Comparison of ENCODE assay signal across 8 cellular contexts in the genomic region with DNA sequence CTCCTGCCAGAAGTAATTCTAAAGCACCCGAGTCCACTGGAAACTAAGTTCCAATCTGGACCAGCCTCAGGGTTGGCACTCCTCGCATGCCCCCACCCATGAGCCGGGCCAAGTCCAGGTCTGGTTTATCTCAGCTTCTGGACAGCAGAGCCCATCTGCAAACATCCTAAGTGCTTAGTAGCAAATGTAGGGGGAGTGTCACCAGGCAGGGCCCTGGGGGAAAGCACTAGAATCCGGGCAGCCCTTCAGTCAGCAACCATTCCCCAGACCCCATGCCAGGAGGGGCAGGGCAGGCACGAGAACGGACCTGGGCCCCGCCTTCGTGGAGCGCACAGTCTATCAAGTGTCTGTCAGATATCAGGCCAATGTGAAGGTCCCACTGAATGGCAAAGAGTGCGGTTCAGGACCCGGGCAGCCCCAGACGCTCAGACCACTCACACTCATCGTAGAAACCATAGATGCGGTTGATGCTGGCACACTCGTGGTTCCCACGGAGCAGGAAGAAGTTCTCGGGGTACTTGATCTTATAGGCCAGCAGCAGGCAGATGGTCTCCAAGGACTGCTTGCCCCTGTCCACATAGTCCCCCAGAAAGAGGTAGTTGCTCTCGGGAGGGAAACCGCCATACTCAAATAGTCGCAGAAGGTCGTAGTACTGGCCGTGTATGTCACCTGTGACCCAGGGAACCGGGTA. TPM values are rescaled to one million over a fixed set of nuclear protein-coding genes. Genes with fewer than 3 reads are reported as not detected.
DNase-seq lines count a peak whose midpoint lies in the region; ATAC-seq, FAIRE-seq and TF ChIP-seq lines count a peak whose summit lies in the region.

No MANE protein-coding gene starts in this region.

- TF ChIP-seq RAD21 in H1 (IDR thresholded peaks at IDR 0.05 in 1 of 2, conservative IDR thresholded peaks at IDR 0.05 in 1 of 2; ENCODE audit: low read depth in 2 of 2, low read length in 2 of 2): no peak

- no peaks in the 10 kb centered on the region for H3K9me3 ChIP-seq in BLaER1
- H3K9me3 ChIP-seq in Panc1 (ENCODE audit: control insufficient read depth, insufficient read depth, low read depth, low read length): no peaks in the 10 kb centered on the region
- H3K9me3 ChIP-seq in H1 (ENCODE audit: insufficient read depth in 2 of 2, low read depth in 1 of 2, low read length in 1 of 2): no peaks in the 10 kb centered on the region

- no peak for FAIRE-seq in H1 (lab: Jason Lieb, UNC)

- H3K9ac ChIP-seq in BLaER1 (peak overlapping the region; percentile 96), H1 (replicated peaks in 1 of 4; ENCODE audit: extremely low read depth in 1 of 4, low read depth in 3 of 4, low read length in 3 of 4) (peak overlapping the region in 2 of 4 experiments; percentile 56 to 79; a peak in 3 of 7 replicates)

- intact Hi-C loops in Panc1 (cut with micrococcal nuclease; ENCODE audit: unreplicated experiment): no loop called here

- peaks cover 52% of the 10 kb centered on the region for H3K36me3 ChIP-seq in BLaER1
- peaks cover 7% of the 10 kb centered on the region for H3K36me3 ChIP-seq in Panc1 (ENCODE audit: control insufficient read depth, insufficient read depth, low read length)
- H3K36me3 ChIP-seq in H1 (ENCODE audit: control insufficient read depth in 2 of 4, insufficient read depth in 4 of 4, low read length in 3 of 4): peaks cover 6 to 21% (median 18%) of the 10 kb centered on the region in 4 experiments; a peak in 6 of 8 replicates

- H3K27me3 Mint-ChIP-seq in nephron (ENCODE audit: low read depth): no peaks in the 10 kb centered on the region

- no peak overlapping the region for H2AK5ac ChIP-seq in H1 (ENCODE audit: low read depth, low read length)

- H3K4ac ChIP-seq in H1 (replicated peaks; ENCODE audit: insufficient read length, low read depth, low read length): no peak overlapping the region

- H2BK12ac ChIP-seq in H1 (ENCODE audit: low read depth, low read length): no peak overlapping the region

- H3K79me2 ChIP-seq in H1 (ENCODE audit: control insufficient read depth in 1 of 2, insufficient read depth in 2 of 2, low read length in 2 of 2): peaks cover 0 to 10% of the 10 kb centered on the region in 2 experiments; a peak in 2 of 4 replicates

- no peak for ATAC-seq in Panc1
- no peak for ATAC-seq in activated CD4-positive, CD25-positive, alpha-beta regulatory T cell treated with anti-CD3 and anti-CD28 coated beads, Interleukin-2, amount 50 U/mL, for 24 hours
- no peak for ATAC-seq in HG02763 (IDR thresholded peaks at IDR 0.05; ENCODE audit: unreplicated experiment)

- no peak overlapping the region; the same call in 1 of the 2 replicates for H4K8ac ChIP-seq in H1 (ENCODE audit: extremely low read depth, insufficient read depth, low read length)

- H3K14ac ChIP-seq in H1 (ENCODE audit: insufficient read length): no peak overlapping the region

- peak overlapping the region; percentile 84 to 94 (median 91) for H3K4me3 Mint-ChIP-seq in nephron

- no peak overlapping the region for H3K23ac ChIP-seq in H1 (ENCODE audit: insufficient read length)

- H3K27ac Mint-ChIP-seq in nephron: peak overlapping the region; percentile 74 to 85 (median 81)

- no peak for TF ChIP-seq EP300 in H1 (IDR thresholded peaks at IDR 0.05; ENCODE audit: borderline replicate concordance in 1 of 2, low read depth in 2 of 2, low read length in 2 of 2)

- H2BK120ac ChIP-seq in H1 (replicated peaks; ENCODE audit: low read depth, low read length): no peak overlapping the region

- H3K18ac ChIP-seq in H1 (ENCODE audit: extremely low read depth, low read length): no peak overlapping the region

- no peak overlapping the region for H3K56ac ChIP-seq in H1 (replicated peaks; ENCODE audit: insufficient read length, low read depth, low read length)

- peaks cover 60% of the 10 kb centered on the region for H4K20me1 ChIP-seq in BLaER1
- H4K20me1 ChIP-seq in H1 (replicated peaks in 1 of 2; ENCODE audit: control insufficient read depth in 1 of 2, insufficient read depth in 2 of 2, low read length in 2 of 2): peaks cover 0 to 13% of the 10 kb centered on the region in 2 experiments

- peak overlapping the region; percentile 99 for H3K27ac ChIP-seq in BLaER1
- peak overlapping the region; percentile 88 for H3K27ac ChIP-seq in Panc1 (ENCODE audit: low read length)
- H3K27ac ChIP-seq in H1 (ENCODE audit: low read depth, low read length): no peak overlapping the region

- peaks cover 18% of the 10 kb centered on the region for H3K4me1 Mint-ChIP-seq in nephron

- BruUV-seq in Panc1 (replicated peaks; lab: Mats Ljungman, UMichigan): no TSS peak

- POLR2A ChIA-PET in Panc1 (lab: Charles Lee): interaction anchor here (0.5 to 1.7 kb wide), 3 partner anchors 11 to 106 kb away, joined by 3 to 9 read pairs (median 4); no protein-coding TSS in a partner anchor
- POLR2A ChIA-PET in H1 (lab: Charles Lee; ENCODE audit: partially characterized antibody): interaction anchor here (0.8 to 4.3 kb wide), 18 partner anchors 8 to 114 kb away, joined by 3 to 31 read pairs (median 4); a partner anchor contains a TSS

- H3K9me3 Mint-ChIP-seq in nephron: no peaks in the 10 kb centered on the region

- no peak overlapping the region for H4K5ac ChIP-seq in H1 (ENCODE audit: insufficient read length, low read depth, low read length)

- H3K27me3 ChIP-seq in BLaER1 (no peaks in the 10 kb centered on the region), Panc1 (ENCODE audit: control insufficient read depth, insufficient read depth, low read length) (no peaks in the 10 kb centered on the region), H1 (replicated peaks in 1 of 4; ENCODE audit: control insufficient read depth in 3 of 4, extremely low read depth in 1 of 4, insufficient read depth in 3 of 4, low read length in 3 of 4) (no peaks in the 10 kb centered on the region)

- H2BK20ac ChIP-seq in H1 (ENCODE audit: low read length): no peak overlapping the region

- CTCF ChIA-PET in Panc1 (lab: Charles Lee) (interaction anchor here (1.1 to 1.4 kb wide), 3 partner anchors 24 to 55 kb away, joined by 3 to 6 read pairs (median 3); no protein-coding TSS in a partner anchor), H1 (lab: Charles Lee; ENCODE audit: partially characterized antibody) (interaction anchor here (0.6 to 4.9 kb wide), 13 partner anchors 9 to 138 kb away, joined by 3 to 25 read pairs (median 10); a partner anchor contains a TSS)

- peaks cover 4% of the 10 kb centered on the region; the same call in 1 of the 2 replicates for H3K23me2 ChIP-seq in H1 (ENCODE audit: low read depth, low read length)

- in situ Hi-C loops in Panc1 (cut with HindIII; ENCODE audit: low pct_unique_long_range_greater_than_20kb, low sequenced_read_pairs): no loop called here

- H3K36me3 Mint-ChIP-seq in nephron (ENCODE audit: low read depth): peaks cover 14% of the 10 kb centered on the region

- no peak overlapping the region for H2AFZ ChIP-seq in H1 (ENCODE audit: low read length)

- H3K4me1 ChIP-seq in BLaER1 (peaks cover 91% of the 10 kb centered on the region), Panc1 (ENCODE audit: control insufficient read depth, insufficient read depth, low read length) (peaks cover 38% of the 10 kb centered on the region), H1 (replicated peaks in 1 of 4; ENCODE audit: control insufficient read depth in 3 of 4, insufficient read depth in 4 of 4, low read length in 3 of 4) (peaks cover 0 to 11% (median 4%) of the 10 kb centered on the region in 4 experiments; a peak in 5 of 7 replicates)

- DNase-seq in Panc1 (ENCODE audit: low read depth, low spot score): no peak
- no peak for DNase-seq in H1 (ENCODE audit: low read depth in 1 of 2, low spot score in 2 of 2)
- no peak for DNase-seq in CD1c-positive myeloid dendritic cell (ENCODE audit: extremely low spot score)
- DNase-seq in D341Med (ENCODE audit: low spot score): no peak

- peak overlapping the region; percentile 90 for H3K4me2 ChIP-seq in BLaER1
- H3K4me2 ChIP-seq in H1 (ENCODE audit: insufficient read depth in 1 of 2, low read depth in 2 of 2, low read length in 2 of 2): peak overlapping the region; percentile 86

- WGBS in H1 (ENCODE audit: extremely low coverage in 1 of 2, insufficient coverage in 1 of 2, insufficient read length in 1 of 2, insufficient replicate concordance in 2 of 2, low coverage in 1 of 2, low lambda C conversion rate in 2 of 2, missing lambda C conversion rate in 1 of 2), 2 experiments: 89% methylated on average over 22 of the region's 23 CpGs; no CpG with 5 or more reads in 1 of the 2 experiments

- H2BK5ac ChIP-seq in H1 (ENCODE audit: low read depth, low read length): no peak overlapping the region

- peaks cover 3% of the 10 kb centered on the region for H3K79me1 ChIP-seq in H1 (ENCODE audit: low read depth, low read length)

- no peak for TF ChIP-seq CTCF in Panc1 (IDR thresholded peaks at IDR 0.05)
- TF ChIP-seq CTCF in H1 (IDR thresholded peaks at IDR 0.05; ENCODE audit: control extremely low read depth in 1 of 3, insufficient read depth in 1 of 3, low read depth in 1 of 3, low read length in 3 of 3): no peak
- TF ChIP-seq CTCF in nephron (IDR thresholded peaks at IDR 0.05; ENCODE audit: unreplicated experiment in 3 of 3): no peak

- H4K91ac ChIP-seq in H1 (replicated peaks; ENCODE audit: insufficient read length, low read length): no peak overlapping the region

- TF ChIP-seq POLR2A in H1 (IDR thresholded peaks at IDR 0.05; ENCODE audit: control extremely low read depth in 1 of 2, low read depth in 2 of 2, low read length in 2 of 2): no peak

- H2BK15ac ChIP-seq in H1 (ENCODE audit: low read length): no peak overlapping the region

- peak overlapping the region; percentile 97 for H3K4me3 ChIP-seq in BLaER1
- peak overlapping the region; percentile 84 to 96 for H3K4me3 ChIP-seq in Panc1 (ENCODE audit: low read depth in 2 of 2, low read length in 2 of 2)
- H3K4me3 ChIP-seq in H1 (ENCODE audit: extremely low read depth in 1 of 4, insufficient read depth in 2 of 4, low read depth in 3 of 4, low read length in 4 of 4): peak overlapping the region; percentile 44 to 98 (median 73)

RNA-seq across cellular contexts. Expression of a gene that starts 1.3 kb away (rescaled TPM):
- 361 TPM for total RNA-seq in Panc1 (2021; ENCODE audit: unreplicated experiment)
- polyA plus RNA-seq in Panc1 (2012; ENCODE audit: insufficient read length): 412 TPM
- 198 and 210 TPM in 2 replicates for total RNA-seq in H1 (2021; fragmentation: NEBNext Ultra II Directional; extraction: Animal tissue kit (Norgen Biotek cat#: 25700))
- polyA plus RNA-seq in H1 (2011; rRNA removed): 359 and 430 TPM in 2 replicates
- polyA plus RNA-seq in H1 (2011; cell fraction: cytosol; rRNA removed): 274 TPM
- 218 TPM for polyA plus RNA-seq in H1 (2011; cell fraction: nucleus; rRNA removed)
- polyA plus RNA-seq in H1 (2012, experiment 1 of 2): 139 to 201 TPM (median 197 TPM) in 4 replicates
- 283 TPM for polyA plus RNA-seq in H1 (2012, experiment 2 of 2)
- 157 TPM for polyA plus RNA-seq in H1 (2013, experiment 1 of 2)
- 156 TPM for polyA plus RNA-seq in H1 (2013, experiment 2 of 2)
- polyA minus RNA-seq in H1 (2011; rRNA and poly(A)+ RNA removed): 140 and 166 TPM in 2 replicates
- 98.8 TPM for polyA minus RNA-seq in H1 (2011; cell fraction: cytosol; rRNA and poly(A)+ RNA removed)
- polyA minus RNA-seq in H1 (2011; cell fraction: nucleus; rRNA and poly(A)+ RNA removed): 65.8 TPM

RNA-seq across cellular contexts. Expression of a gene that starts 3.5 kb away (rescaled TPM):
- 0.33 TPM for total RNA-seq in Panc1 (2021; ENCODE audit: unreplicated experiment)
- polyA plus RNA-seq in Panc1 (2012; ENCODE audit: insufficient read length): 0.68 TPM
- total RNA-seq in H1 (2021; fragmentation: NEBNext Ultra II Directional; extraction: Animal tissue kit (Norgen Biotek cat#: 25700)): 0.69 TPM in 1 of 2 replicates, not detected in the other
- polyA plus RNA-seq in H1 (2011; rRNA removed): 0.27 and 0.35 TPM in 2 replicates
- 0.16 TPM for polyA plus RNA-seq in H1 (2011; cell fraction: cytosol; rRNA removed)
- 1.6 TPM for polyA plus RNA-seq in H1 (2011; cell fraction: nucleus; rRNA removed)
- polyA plus RNA-seq in H1 (2012, experiment 1 of 2): 0.11 to 1.00 TPM (median 0.55 TPM) in 4 replicates
- 0.31 TPM for polyA plus RNA-seq in H1 (2012, experiment 2 of 2)
- polyA plus RNA-seq in H1 (2013, experiment 1 of 2): 0.41 TPM
- polyA plus RNA-seq in H1 (2013, experiment 2 of 2): 0.46 TPM
- polyA minus RNA-seq in H1 (2011; rRNA and poly(A)+ RNA removed): 0.22 and 0.41 TPM in 2 replicates
- not detected for polyA minus RNA-seq in H1 (2011; cell fraction: cytosol; rRNA and poly(A)+ RNA removed)
- 0.40 TPM for polyA minus RNA-seq in H1 (2011; cell fraction: nucleus; rRNA and poly(A)+ RNA removed)

RNA-seq across cellular contexts. Expression of a gene that starts 8.6 kb away (rescaled TPM):
- 33.1 TPM for total RNA-seq in Panc1 (2021; ENCODE audit: unreplicated experiment)
- polyA plus RNA-seq in Panc1 (2012; ENCODE audit: insufficient read length): 24.4 TPM
- 20.8 and 22.2 TPM in 2 replicates for total RNA-seq in H1 (2021; fragmentation: NEBNext Ultra II Directional; extraction: Animal tissue kit (Norgen Biotek cat#: 25700))
- polyA plus RNA-seq in H1 (2011; rRNA removed): 25.5 and 29.6 TPM in 2 replicates
- 25.1 TPM for polyA plus RNA-seq in H1 (2011; cell fraction: cytosol; rRNA removed)
- 76.6 TPM for polyA plus RNA-seq in H1 (2011; cell fraction: nucleus; rRNA removed)
- 19.7 to 23.9 TPM (median 22.6 TPM) in 4 replicates for polyA plus RNA-seq in H1 (2012, experiment 1 of 2)
- 19.6 TPM for polyA plus RNA-seq in H1 (2012, experiment 2 of 2)
- 19.6 TPM for polyA plus RNA-seq in H1 (2013, experiment 1 of 2)
- 18.6 TPM for polyA plus RNA-seq in H1 (2013, experiment 2 of 2)
- polyA minus RNA-seq in H1 (2011; rRNA and poly(A)+ RNA removed): 5.9 and 10.4 TPM in 2 replicates
- polyA minus RNA-seq in H1 (2011; cell fraction: cytosol; rRNA and poly(A)+ RNA removed): 10.0 TPM
- 17.6 TPM for polyA minus RNA-seq in H1 (2011; cell fraction: nucleus; rRNA and poly(A)+ RNA removed)

RNA-seq across cellular contexts. Expression of a gene that starts 15.1 kb away (rescaled TPM):
- total RNA-seq in Panc1 (2021; ENCODE audit: unreplicated experiment): 1.0 TPM
- polyA plus RNA-seq in Panc1 (2012; ENCODE audit: insufficient read length): 1.4 TPM
- total RNA-seq in H1 (2021; fragmentation: NEBNext Ultra II Directional; extraction: Animal tissue kit (Norgen Biotek cat#: 25700)): 0.61 and 1.1 TPM in 2 replicates
- polyA plus RNA-seq in H1 (2011; rRNA removed): 0.82 and 0.96 TPM in 2 replicates
- 1.1 TPM for polyA plus RNA-seq in H1 (2011; cell fraction: cytosol; rRNA removed)
- 5.7 TPM for polyA plus RNA-seq in H1 (2011; cell fraction: nucleus; rRNA removed)
- 0.72 to 2.2 TPM (median 1.1 TPM) in 4 replicates for polyA plus RNA-seq in H1 (2012, experiment 1 of 2)
- polyA plus RNA-seq in H1 (2012, experiment 2 of 2): 0.47 TPM
- 0.51 TPM for polyA plus RNA-seq in H1 (2013, experiment 1 of 2)
- polyA plus RNA-seq in H1 (2013, experiment 2 of 2): 0.31 TPM
- polyA minus RNA-seq in H1 (2011; rRNA and poly(A)+ RNA removed): 0.47 and 0.54 TPM in 2 replicates
- 0.22 TPM for polyA minus RNA-seq in H1 (2011; cell fraction: cytosol; rRNA and poly(A)+ RNA removed)
- polyA minus RNA-seq in H1 (2011; cell fraction: nucleus; rRNA and poly(A)+ RNA removed): 1.4 TPM

RNA-seq across cellular contexts. Expression of a gene that starts 27.0 kb away (rescaled TPM):
- 9.3 TPM for total RNA-seq in Panc1 (2021; ENCODE audit: unreplicated experiment)
- polyA plus RNA-seq in Panc1 (2012; ENCODE audit: insufficient read length): 9.0 TPM
- total RNA-seq in H1 (2021; fragmentation: NEBNext Ultra II Directional; extraction: Animal tissue kit (Norgen Biotek cat#: 25700)): 0.32 and 0.57 TPM in 2 replicates
- 1.2 and 2.6 TPM in 2 replicates for polyA plus RNA-seq in H1 (2011; rRNA removed)
- 1.0 TPM for polyA plus RNA-seq in H1 (2011; cell fraction: cytosol; rRNA removed)
- polyA plus RNA-seq in H1 (2011; cell fraction: nucleus; rRNA removed): 2.7 TPM
- 0.81 to 1.2 TPM (median 1.0 TPM) in 4 replicates for polyA plus RNA-seq in H1 (2012, experiment 1 of 2)
- 0.81 TPM for polyA plus RNA-seq in H1 (2012, experiment 2 of 2)
- 0.95 TPM for polyA plus RNA-seq in H1 (2013, experiment 1 of 2)
- polyA plus RNA-seq in H1 (2013, experiment 2 of 2): 0.66 TPM
- polyA minus RNA-seq in H1 (2011; rRNA and poly(A)+ RNA removed): 0.54 TPM in 2 replicates
- polyA minus RNA-seq in H1 (2011; cell fraction: cytosol; rRNA and poly(A)+ RNA removed): not detected
- polyA minus RNA-seq in H1 (2011; cell fraction: nucleus; rRNA and poly(A)+ RNA removed): 0.40 TPM
